8 cellular contexts compared by ENCODE assay signal in genomic region chr17:62552851-62553659, GRCh38.
DNase-seq lines count a peak whose midpoint lies in the region; ATAC-seq and TF ChIP-seq lines count a peak whose summit lies in the region.
"Not testable (repeated sequence)": the region's sequence is repeated elsewhere in the genome, so short reads cannot be mapped to it uniquely, and the experiment has no call there.

No MANE protein-coding gene starts in this region.

- POLR2A ChIA-PET in WTC11 (lab: Charles Lee): not testable (repeated sequence)

- H3K9me3 Mint-ChIP-seq in WTC11: not testable (repeated sequence)

- TF ChIP-seq CTCF in WTC11 (IDR thresholded peaks at IDR 0.05): not testable (repeated sequence)

- not testable (repeated sequence) for H3K4me3 Mint-ChIP-seq in WTC11

- ATAC-seq in GM21515 (IDR thresholded peaks at IDR 0.05; ENCODE audit: unreplicated experiment) (peak; percentile 85), WTC11 (peak; percentile 76), left colon (peak; percentile 92)

- H3K4me1 Mint-ChIP-seq in WTC11: not testable (repeated sequence)

- intact Hi-C loops in left colon (cut with DNase I, micrococcal nuclease): not testable (repeated sequence)

- peak overlapping the region; percentile 86 for H3K27ac Mint-ChIP-seq in WTC11

- DNase-seq in DMS153 (lab: John Stamatoyannopoulos, UW) (peak; percentile 18), HT1080 (ENCODE audit: low read depth) (peak; percentile 66), NCI-H69 (lab: John Stamatoyannopoulos, UW) (peak; percentile 62), cerebellar cortex (ENCODE audit: low spot score) (peak; percentile 4)
- DNase-seq in WTC11 (ENCODE audit: low spot score); left colon: not testable (repeated sequence)
- peak; percentile 3 to 5 for DNase-seq in stimulated activated CD8-positive, alpha-beta memory T cell treated with anti-CD3 and anti-CD28 coated beads, Interleukin-4, amount 100 ng/mL, for 1 hour (ENCODE audit: low read depth in 2 of 2, low spot score in 1 of 2)

- CTCF ChIA-PET in WTC11 (lab: Charles Lee): interaction anchor here (0.6 to 1.1 kb wide), 20 partner anchors 9 to 175 kb away, joined by 3 to 11 read pairs (median 3); no protein-coding TSS in a partner anchor

- not testable (repeated sequence) for H3K27me3 Mint-ChIP-seq in WTC11 (ENCODE audit: low read depth)

- not testable (repeated sequence) for H3K36me3 Mint-ChIP-seq in WTC11
